Comparison of ENCODE assay signal across 1 cellular context in genomic region chr2:36330456-36331395, GRCh38.
TF ChIP-seq lines count a peak whose summit lies in the region.

No MANE protein-coding gene starts in this region.

TF ChIP-seq in SK-N-SH, 30 proteins besides CTCF, POLR2A, EP300 and RAD21 (continued from another document):
- TF ChIP-seq PBX3 (IDR thresholded peaks at IDR 0.05) (no peak), RXRA (IDR thresholded peaks at IDR 0.05; ENCODE audit: borderline replicate concordance, low read depth) (no peak), TAF1 (IDR thresholded peaks at IDR 0.05; ENCODE audit: borderline replicate concordance, low read depth, low read length) (no peak), EZH2phosphoT487 (IDR thresholded peaks at IDR 0.05; ENCODE audit: borderline replicate concordance, low read depth) (no peak), SIN3A (IDR thresholded peaks at IDR 0.05; ENCODE audit: borderline replicate concordance, low read depth, low read length) (no peak), FOXJ3 (CRISPR knock-in tag; IDR thresholded peaks at IDR 0.05) (no peak), POLR2AphosphoS5 (IDR thresholded peaks at IDR 0.05; ENCODE audit: low read depth, low read length) (no peak), JUND (IDR thresholded peaks at IDR 0.05) (no peak)
- TF ChIP-seq, protein P1, sequence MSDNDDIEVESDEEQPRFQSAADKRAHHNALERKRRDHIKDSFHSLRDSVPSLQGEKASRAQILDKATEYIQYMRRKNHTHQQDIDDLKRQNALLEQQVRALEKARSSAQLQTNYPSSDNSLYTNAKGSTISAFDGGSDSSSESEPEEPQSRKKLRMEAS (IDR thresholded peaks at IDR 0.05; ENCODE audit: low read depth), result no peak
- TF ChIP-seq, protein P2, sequence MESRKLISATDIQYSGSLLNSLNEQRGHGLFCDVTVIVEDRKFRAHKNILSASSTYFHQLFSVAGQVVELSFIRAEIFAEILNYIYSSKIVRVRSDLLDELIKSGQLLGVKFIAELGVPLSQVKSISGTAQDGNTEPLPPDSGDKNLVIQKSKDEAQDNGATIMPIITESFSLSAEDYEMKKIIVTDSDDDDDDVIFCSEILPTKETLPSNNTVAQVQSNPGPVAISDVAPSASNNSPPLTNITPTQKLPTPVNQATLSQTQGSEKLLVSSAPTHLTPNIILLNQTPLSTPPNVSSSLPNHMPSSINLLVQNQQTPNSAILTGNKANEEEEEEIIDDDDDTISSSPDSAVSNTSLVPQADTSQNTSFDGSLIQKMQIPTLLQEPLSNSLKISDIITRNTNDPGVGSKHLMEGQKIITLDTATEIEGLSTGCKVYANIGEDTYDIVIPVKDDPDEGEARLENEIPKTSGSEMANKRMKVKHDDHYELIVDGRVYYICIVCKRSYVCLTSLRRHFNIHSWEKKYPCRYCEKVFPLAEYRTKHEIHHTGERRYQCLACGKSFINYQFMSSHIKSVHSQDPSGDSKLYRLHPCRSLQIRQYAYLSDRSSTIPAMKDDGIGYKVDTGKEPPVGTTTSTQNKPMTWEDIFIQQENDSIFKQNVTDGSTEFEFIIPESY (IDR thresholded peaks at IDR 0.05; ENCODE audit: borderline replicate concordance, low read depth), result no peak
